ENCODE assay signal across 1 cellular context in the genomic region with DNA sequence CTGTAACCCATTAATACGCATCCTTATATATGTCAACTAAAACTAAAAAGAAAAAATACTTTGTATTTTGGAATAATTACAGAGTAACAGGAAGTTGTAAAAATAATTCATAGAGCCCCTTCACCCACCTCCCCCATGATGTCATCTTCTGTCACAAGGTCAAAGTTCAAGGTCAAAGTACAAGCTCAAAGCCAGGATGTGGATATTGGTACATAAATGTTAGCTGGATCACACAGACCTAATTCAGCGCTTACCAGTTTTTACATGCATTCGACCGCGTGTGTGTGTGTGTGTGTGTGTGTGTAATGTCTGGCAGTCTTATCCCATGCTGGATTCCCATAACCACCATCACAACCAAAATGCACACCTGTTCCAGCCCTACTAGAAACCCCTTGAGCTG.
TF ChIP-seq lines count a peak whose summit lies in the region.

No MANE protein-coding gene starts in this region.

TF ChIP-seq in K562, 482 proteins besides CTCF, POLR2A, EP300 and RAD21 (continued from another document):
- no peak for TF ChIP-seq PHTF2 (CRISPR knock-in tag; IDR thresholded peaks at IDR 0.05)
